8 cellular contexts compared by ENCODE assay signal in genomic region chr15:55267401-55268053, GRCh38. TPM values are rescaled to one million over a fixed set of nuclear protein-coding genes. Genes with fewer than 3 reads are reported as not detected.
DNase-seq lines count a peak whose midpoint lies in the region; ATAC-seq and TF ChIP-seq lines count a peak whose summit lies in the region.

No MANE protein-coding gene starts in this region.

- peak overlapping the region; percentile 68 for H3K27ac ChIP-seq in CD8-positive, alpha-beta T cell (ENCODE audit: low read depth, low read length)

- CTCF ChIA-PET in CD8-positive, alpha-beta T cell (lab: Charles Lee): interaction anchor here (0.8 to 2.0 kb wide), 9 partner anchors 9 to 71 kb away, joined by 3 to 9 read pairs (median 4); partner anchors contain the start of gene RSL24D1

- POLR2A ChIA-PET in CD8-positive, alpha-beta T cell (lab: Charles Lee): interaction anchor here (0.9 to 4.5 kb wide), 14 partner anchors 9 to 70 kb away, joined by 3 to 21 read pairs (median 7); partner anchors contain the start of genes PIGB, PIGBOS1 and RSL24D1

- no peaks in the 10 kb centered on the region for H3K9me3 ChIP-seq in CD8-positive, alpha-beta T cell (ENCODE audit: low read length)

- peak; percentile 83 for ATAC-seq in CD8-positive, alpha-beta T cell
- ATAC-seq in GM21619 (IDR thresholded peaks at IDR 0.05; ENCODE audit: unreplicated experiment): peak; percentile 93

- no peaks in the 10 kb centered on the region for H3K9me3 Mint-ChIP-seq in CD8-positive, alpha-beta T cell

- H3K27ac Mint-ChIP-seq in CD8-positive, alpha-beta T cell: peak overlapping the region; percentile 96

- H3K27me3 Mint-ChIP-seq in CD8-positive, alpha-beta T cell (ENCODE audit: low read depth): no peaks in the 10 kb centered on the region

- H3K27me3 ChIP-seq in CD8-positive, alpha-beta T cell (ENCODE audit: insufficient read depth, low read length): no peaks in the 10 kb centered on the region

- peaks cover 55% of the 10 kb centered on the region for H3K4me1 ChIP-seq in CD8-positive, alpha-beta T cell (ENCODE audit: insufficient read depth, low read length)

- peaks cover 76% of the 10 kb centered on the region for H3K4me1 Mint-ChIP-seq in CD8-positive, alpha-beta T cell (ENCODE audit: low read depth)

- H3K4me3 Mint-ChIP-seq in CD8-positive, alpha-beta T cell: peak overlapping the region; percentile 68

- peak; percentile 54 to 89 (median 78) for DNase-seq in CD8-positive, alpha-beta T cell
- peak; percentile 74 for DNase-seq in M059J (ENCODE audit: low read depth)
- DNase-seq in activated CD8-positive, alpha-beta memory T cell treated with anti-CD3 and anti-CD28 coated beads, Interleukin-2, amount 50 U/mL, for 1 hour (ENCODE audit: extremely low read depth): peak; percentile 78
- DNase-seq in cardiac septum (ENCODE audit: low spot score): peak; percentile 85
- DNase-seq in stimulated activated CD8-positive, alpha-beta memory T cell treated with anti-CD3 and anti-CD28 coated beads, Interleukin-2, amount 100 ng/mL, for 48 hours (ENCODE audit: low read depth in 2 of 2): peak; percentile 49 to 58
- no peak for DNase-seq in GM19238 (ENCODE audit: insufficient read length, low spot score)
- DNase-seq in NAMALWA (ENCODE audit: low spot score): no peak

- TF ChIP-seq CTCF in CD8-positive, alpha-beta T cell (IDR thresholded peaks at IDR 0.05): no peak

- peak overlapping the region; percentile 14 for H3K4me3 ChIP-seq in CD8-positive, alpha-beta T cell (ENCODE audit: low read depth, low read length)

- intact Hi-C loops in CD8-positive, alpha-beta T cell (cut with DNase I, micrococcal nuclease): loop anchor here (1.0 to 2.0 kb wide), 7 partner anchors 9 to 50 kb away; no protein-coding TSS in a partner anchor
- intact Hi-C loops in cardiac septum (cut with DNase I): no loop called here

- peaks cover 24% of the 10 kb centered on the region for H3K36me3 Mint-ChIP-seq in CD8-positive, alpha-beta T cell

- H3K36me3 ChIP-seq in CD8-positive, alpha-beta T cell (ENCODE audit: insufficient read depth, low read length): no peaks in the 10 kb centered on the region

RNA-seq across cellular contexts. Expression of gene RAB27A, which starts 22.1 kb away (rescaled TPM):
- total RNA-seq in CD8-positive, alpha-beta T cell: 10 to 100 TPM; 14.9 to 16.9 TPM
- 2.3 and 9.0 TPM in 2 replicates for total RNA-seq in M059J (2014; rRNA removed; shearing (Covaris generic))
- 7.1 TPM for total RNA-seq in cardiac septum

RNA-seq across cellular contexts. Expression of gene PIGBOS1, which starts 51.4 kb away (rescaled TPM):
- total RNA-seq in CD8-positive, alpha-beta T cell: 1 to 10 TPM; 6.4 to 6.8 TPM
- total RNA-seq in M059J (2014; rRNA removed; shearing (Covaris generic)): 12.2 and 23.2 TPM in 2 replicates
- total RNA-seq in cardiac septum: 7.4 TPM

RNA-seq across cellular contexts. Expression of gene PIGB, which starts 51.5 kb away (rescaled TPM):
- total RNA-seq in CD8-positive, alpha-beta T cell: 10 to 100 TPM; 17.8 to 19.2 TPM
- 15.3 and 18.0 TPM in 2 replicates for total RNA-seq in M059J (2014; rRNA removed; shearing (Covaris generic))
- total RNA-seq in cardiac septum: 4.7 TPM

Comparison
In these comparisons a context has a peak if more than half of its experiments do, and no peak if none do; other contexts are left out.
1. DNase-seq: peak in CD8-positive, alpha-beta T cell (7 of 7), M059J (single experiment), activated CD8-positive, alpha-beta memory T cell treated with anti-CD3 and anti-CD28 coated beads, Interleukin-2, amount 50 U/mL, for 1 hour (single experiment), cardiac septum (single experiment) and stimulated activated CD8-positive, alpha-beta memory T cell treated with anti-CD3 and anti-CD28 coated beads, Interleukin-2, amount 100 ng/mL, for 48 hours (2 of 2); none in GM19238 (single experiment) and NAMALWA (single experiment).